In the genomic region with DNA sequence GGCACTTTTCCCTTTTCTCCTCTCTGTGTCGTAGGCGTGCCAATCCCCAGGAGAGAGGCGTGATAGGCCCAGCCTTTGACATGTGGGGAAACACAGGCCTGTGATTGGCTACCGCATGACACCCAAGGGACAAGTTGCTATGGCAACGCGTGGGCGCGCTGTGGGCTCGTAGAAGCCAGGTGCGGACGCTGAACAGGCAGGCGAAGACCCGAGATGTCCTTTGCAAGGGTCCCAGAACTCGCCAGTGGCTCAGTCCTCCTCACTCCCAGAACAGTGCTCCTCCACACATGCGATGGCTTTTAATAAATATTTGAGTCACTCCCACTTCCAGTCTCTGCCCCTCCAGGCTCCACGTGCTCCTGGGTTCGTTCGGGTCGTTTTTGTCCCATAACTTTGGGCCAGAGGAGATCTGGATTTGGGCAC, we compare ENCODE assay signal across 8 cellular contexts.
DNase-seq lines count a peak whose midpoint lies in the region; ATAC-seq lines count a peak whose summit lies in the region.

No MANE protein-coding gene starts in this region.

- H3K4me3 ChIP-seq in effector memory CD4-positive, alpha-beta T cell (ENCODE audit: insufficient read depth, low read depth, low read length, poor library complexity, severe bottlenecking) = peak overlapping the region; percentile 44

- no peaks in the 10 kb centered on the region for H3K9me3 ChIP-seq in effector memory CD4-positive, alpha-beta T cell (ENCODE audit: control insufficient read depth, low read length)

- no peak overlapping the region for H3K27ac ChIP-seq in effector memory CD4-positive, alpha-beta T cell (ENCODE audit: insufficient read depth, low read length, poor library complexity, severe bottlenecking)

- DNase-seq in AG20443 (ENCODE audit: low spot score) (peak; percentile 97), NCI-H82 (lab: John Stamatoyannopoulos, UW) (peak; percentile 99), medulla oblongata (ENCODE audit: extremely low spot score) (peak; percentile 97)
- DNase-seq in activated CD8-positive, alpha-beta memory T cell treated with anti-CD3 and anti-CD28 coated beads for 4 hours (ENCODE audit: low read depth in 2 of 2) = peak; percentile 73 to 84
- DNase-seq in effector memory CD4-positive, alpha-beta T cell = peak; percentile 69 to 81 (median 75)
- peak; percentile 83 to 85 (median 85) for DNase-seq in stimulated activated CD4-positive, alpha-beta T cell treated with anti-CD3 and anti-CD28 coated beads, TNF-alpha, amount 100 ng/mL, for 48 hours (ENCODE audit: low read depth in 3 of 3)

- H3K36me3 ChIP-seq in effector memory CD4-positive, alpha-beta T cell (ENCODE audit: control insufficient read depth, insufficient read depth, low read length) = no peaks in the 10 kb centered on the region

- H3K4me1 ChIP-seq in effector memory CD4-positive, alpha-beta T cell (ENCODE audit: control insufficient read depth, insufficient read depth, low read length, poor library complexity, severe bottlenecking) = peaks cover 11% of the 10 kb centered on the region

- no peaks in the 10 kb centered on the region for H3K27me3 ChIP-seq in effector memory CD4-positive, alpha-beta T cell (replicated peaks; ENCODE audit: control insufficient read depth, insufficient read depth, low read length, poor library complexity, severe bottlenecking)

- peak; percentile 86 for ATAC-seq in GM19372 (IDR thresholded peaks at IDR 0.05; ENCODE audit: low read depth, unreplicated experiment)
- ATAC-seq in HG03520 (IDR thresholded peaks at IDR 0.05; ENCODE audit: unreplicated experiment) = peak; percentile 83
